ENCODE assay signal across 8 cellular contexts in genomic region chr7:140479739-140480084, GRCh38. TPM values are rescaled to one million over a fixed set of nuclear protein-coding genes. Genes with fewer than 3 reads are reported as not detected.
A peak's percentile ranks its signal among the peaks of the same experiment; 100 is the strongest.
DNase-seq lines count a peak whose midpoint lies in the region; ATAC-seq and TF ChIP-seq lines count a peak whose summit lies in the region.

No MANE protein-coding gene starts in this region.

- peak overlapping the region; percentile 97 for H3K27ac Mint-ChIP-seq in activated T-cell treated with anti-CD3 and anti-CD28 coated beads, Interleukin-2, amount 50 U/mL, for 24 hours
- H3K27ac Mint-ChIP-seq in activated naive CD8-positive, alpha-beta T cell treated with anti-CD3 and anti-CD28 coated beads for 36 hours, result peak overlapping the region; percentile 91

- peak; percentile 4 for ATAC-seq in left lung

- no peaks in the 10 kb centered on the region for H3K36me3 ChIP-seq in left lung
- no peaks in the 10 kb centered on the region for H3K36me3 ChIP-seq in tibial nerve

- H3K9me3 Mint-ChIP-seq in activated T-cell treated with anti-CD3 and anti-CD28 coated beads, Interleukin-2, amount 50 U/mL, for 24 hours, result no peaks in the 10 kb centered on the region
- no peaks in the 10 kb centered on the region for H3K9me3 Mint-ChIP-seq in activated naive CD8-positive, alpha-beta T cell treated with anti-CD3 and anti-CD28 coated beads for 36 hours

- 0 to 4% methylated on average over 2 of the region's 2 CpGs for WGBS in tibial nerve, 2 donors

- intact Hi-C loops in left lung (cut with DNase I), result no loop called here

- H3K27ac ChIP-seq in left lung (peak overlapping the region; percentile 91 to 94), tibial nerve (peak overlapping the region in 3 of 4 donors; percentile 91 to 94 (median 92))

- H3K9me3 ChIP-seq in left lung (no peaks in the 10 kb centered on the region), tibial nerve (no peaks in the 10 kb centered on the region)

- peak overlapping the region; percentile 98 for H3K4me3 Mint-ChIP-seq in activated T-cell treated with anti-CD3 and anti-CD28 coated beads, Interleukin-2, amount 50 U/mL, for 24 hours
- H3K4me3 Mint-ChIP-seq in activated naive CD8-positive, alpha-beta T cell treated with anti-CD3 and anti-CD28 coated beads for 36 hours, result peak overlapping the region; percentile 99

- peaks cover 31% of the 10 kb centered on the region for H3K4me1 Mint-ChIP-seq in activated T-cell treated with anti-CD3 and anti-CD28 coated beads, Interleukin-2, amount 50 U/mL, for 24 hours (ENCODE audit: low read depth)
- H3K4me1 Mint-ChIP-seq in activated naive CD8-positive, alpha-beta T cell treated with anti-CD3 and anti-CD28 coated beads for 36 hours, result peaks cover 28% of the 10 kb centered on the region

- peaks cover 5 to 36% of the 10 kb centered on the region in 2 donors for H3K4me1 ChIP-seq in left lung
- H3K4me1 ChIP-seq in tibial nerve, result peaks cover 0 to 32% (median 16%) of the 10 kb centered on the region in 4 donors

- no peaks in the 10 kb centered on the region for H3K27me3 ChIP-seq in left lung
- no peaks in the 10 kb centered on the region for H3K27me3 ChIP-seq in tibial nerve

- no peak for TF ChIP-seq POLR2A in tibial nerve (IDR thresholded peaks at IDR 0.05)

- no peaks in the 10 kb centered on the region for H3K27me3 Mint-ChIP-seq in activated T-cell treated with anti-CD3 and anti-CD28 coated beads, Interleukin-2, amount 50 U/mL, for 24 hours
- H3K27me3 Mint-ChIP-seq in activated naive CD8-positive, alpha-beta T cell treated with anti-CD3 and anti-CD28 coated beads for 36 hours, result no peaks in the 10 kb centered on the region

- DNase-seq in activated T-cell treated with anti-CD3 and anti-CD28 coated beads, Interleukin-2, amount 50 U/mL, for 24 hours, result no peak
- DNase-seq in activated T-cell treated with anti-CD3 and anti-CD28 coated beads, Interleukin-2, amount 50 U/mL, for 48 hours, result no peak
- no peak for DNase-seq in activated naive CD8-positive, alpha-beta T cell treated with anti-CD3 and anti-CD28 coated beads for 36 hours
- DNase-seq in left lung (no peak), tibial nerve (ENCODE audit: low spot score in 2 of 2) (no peak), COLO668 (lab: John Stamatoyannopoulos, UW; ENCODE audit: unreplicated experiment) (no peak), NAMALWA (ENCODE audit: low spot score) (no peak), putamen (ENCODE audit: low spot score) (no peak)

- peaks cover 8% of the 10 kb centered on the region for H3K36me3 Mint-ChIP-seq in activated T-cell treated with anti-CD3 and anti-CD28 coated beads, Interleukin-2, amount 50 U/mL, for 24 hours (ENCODE audit: low read depth)
- H3K36me3 Mint-ChIP-seq in activated naive CD8-positive, alpha-beta T cell treated with anti-CD3 and anti-CD28 coated beads for 36 hours, result peaks cover 2% of the 10 kb centered on the region

- no peak for TF ChIP-seq EP300 in tibial nerve (IDR thresholded peaks at IDR 0.05)

- H3K4me3 ChIP-seq in left lung (peak overlapping the region; percentile 77 to 100), tibial nerve (peak overlapping the region; percentile 61 to 100 (median 98))

- TF ChIP-seq CTCF in left lung (IDR thresholded peaks at IDR 0.05), result no peak
- TF ChIP-seq CTCF in tibial nerve (IDR thresholded peaks at IDR 0.05), result no peak

RNA-seq across cellular contexts. Expression of gene MKRN1, which starts 0.4 kb away (rescaled TPM):
- 10 to 100 TPM; 47.7 to 48.1 TPM for total RNA-seq in activated naive CD8-positive, alpha-beta T cell treated with anti-CD3 and anti-CD28 coated beads for 36 hours
- total RNA-seq in left lung (10 to 100 TPM; 78.1 to 87.9 TPM), tibial nerve (10 to 100 TPM; 45.9 to 75.7 (median 60.0) TPM)
